ENCODE assay signal across 8 cellular contexts in genomic region chr10:74826142-74827044, GRCh38.
DNase-seq lines count a peak whose midpoint lies in the region; ATAC-seq and TF ChIP-seq lines count a peak whose summit lies in the region.

Gene KAT6B (plus strand): TSS chr10:74826600. CDS start chr10:74842858, 16,258 bp downstream.

- peak; percentile 100 for DNase-seq in GDM1 (lab: John Stamatoyannopoulos, UW)
- DNase-seq in HAP-1 (ENCODE audit: low spot score in 2 of 2) = peak; percentile 99 to 100
- DNase-seq in MM.1S = peak; percentile 100
- peak; percentile 100 for DNase-seq in SIG-M5 (lab: John Stamatoyannopoulos, UW)
- DNase-seq in activated gamma-delta T cell (lab: John Stamatoyannopoulos, UW) = peak; percentile 95
- DNase-seq in fibroblast of the conjunctiva (ENCODE audit: low read depth) = peak; percentile 100
- peak; percentile 100 for DNase-seq in nephron progenitor cell
- DNase-seq in stimulated activated naive CD8-positive, alpha-beta T cell treated with anti-CD3 and anti-CD28 coated beads, Interleukin-15, amount 100 ng/mL, for 72 hours = peak; percentile 100

- in situ Hi-C loops in HAP-1 (cut with MboI; ENCODE audit: low sequenced_read_pairs) = no loop called here

- H3K9ac ChIP-seq in MM.1S (ENCODE audit: low read length) = peak within 1 kb of the TSS; percentile 88

- no peaks in the 10 kb centered on the region for H3K9me2 ChIP-seq in MM.1S (replicated peaks; ENCODE audit: insufficient read depth, low read length)

- peak; percentile 91 for ATAC-seq in stimulated activated naive CD8-positive, alpha-beta T cell treated with anti-CD3 and anti-CD28 coated beads, Interleukin-15, amount 100 ng/mL, for 72 hours

- peaks cover 38% of the 10 kb centered on the region for H3K36me3 Mint-ChIP-seq in nephron progenitor cell (ENCODE audit: low read depth)

- 0 out of 2 replicates have a peak, but pooled peaks cover 3% of the 10 kb centered on the region for H3K36me3 ChIP-seq in HAP-1 (replicated peaks)
- no peaks in the 10 kb centered on the region for H3K36me3 ChIP-seq in MM.1S (replicated peaks; ENCODE audit: insufficient read depth, low read length)

- H3F3A ChIP-seq in MM.1S (ENCODE audit: insufficient read depth, low read length) = 0 out of 2 replicates have a peak, but pooled peaks cover 5% of the 10 kb centered on the region

- H3K9me3 Mint-ChIP-seq in nephron progenitor cell = peaks cover 28% of the 10 kb centered on the region
- H3K9me3 Mint-ChIP-seq in stimulated activated naive CD8-positive, alpha-beta T cell treated with anti-CD3 and anti-CD28 coated beads, Interleukin-15, amount 100 ng/mL, for 72 hours = no peaks in the 10 kb centered on the region

- H3K27ac ChIP-seq in MM.1S (ENCODE audit: low read length) = peak within 1 kb of the TSS; percentile 83

- H3K4me1 ChIP-seq in HAP-1 (peaks cover 14% of the 10 kb centered on the region), MM.1S (ENCODE audit: low read length) (no peaks in the 10 kb centered on the region)

- peaks cover 6% of the 10 kb centered on the region for H3K27me3 Mint-ChIP-seq in nephron progenitor cell (ENCODE audit: low read depth, poor library complexity)
- H3K27me3 Mint-ChIP-seq in stimulated activated naive CD8-positive, alpha-beta T cell treated with anti-CD3 and anti-CD28 coated beads, Interleukin-15, amount 100 ng/mL, for 72 hours = no peaks in the 10 kb centered on the region

- H3K27me3 ChIP-seq in HAP-1 (ENCODE audit: low read depth) = no peaks in the 10 kb centered on the region
- H3K27me3 ChIP-seq in MM.1S (replicated peaks; ENCODE audit: insufficient read depth, low read length) = no peaks in the 10 kb centered on the region

- no peaks in the 10 kb centered on the region for H3K9me3 ChIP-seq in HAP-1
- H3K9me3 ChIP-seq in MM.1S (replicated peaks; ENCODE audit: insufficient read depth, low read length) = no peaks in the 10 kb centered on the region

- peak within 1 kb of the TSS; percentile 69 for H3K4me3 ChIP-seq in HAP-1
- H3K4me3 ChIP-seq in MM.1S (ENCODE audit: low read length) = peak within 1 kb of the TSS; percentile 91

- TF ChIP-seq CTCF in MM.1S (IDR thresholded peaks at IDR 0.05; ENCODE audit: low read length) = peak; percentile 41
- TF ChIP-seq CTCF in nephron progenitor cell (IDR thresholded peaks at IDR 0.05) = peak; percentile 25

- peak within 1 kb of the TSS; percentile 96 for H3K4me3 Mint-ChIP-seq in nephron progenitor cell
- peak within 1 kb of the TSS; percentile 83 to 97 for H3K4me3 Mint-ChIP-seq in stimulated activated naive CD8-positive, alpha-beta T cell treated with anti-CD3 and anti-CD28 coated beads, Interleukin-15, amount 100 ng/mL, for 72 hours

- no peaks in the 10 kb centered on the region for H4K20me1 ChIP-seq in MM.1S (ENCODE audit: insufficient read depth, low read length)

- H3K79me2 ChIP-seq in MM.1S (ENCODE audit: low read length) = peaks cover 38% of the 10 kb centered on the region

- H3K4me1 Mint-ChIP-seq in nephron progenitor cell = peaks cover 48% of the 10 kb centered on the region
- H3K4me1 Mint-ChIP-seq in stimulated activated naive CD8-positive, alpha-beta T cell treated with anti-CD3 and anti-CD28 coated beads, Interleukin-15, amount 100 ng/mL, for 72 hours = peaks cover 45% of the 10 kb centered on the region

- H2AFZ ChIP-seq in MM.1S (ENCODE audit: low read length) = peak within 1 kb of the TSS; percentile 71

- peak within 1 kb of the TSS; percentile 96 for H3K4me2 ChIP-seq in MM.1S (ENCODE audit: low read depth, low read length)

- peak within 1 kb of the TSS; percentile 100 for H3K27ac Mint-ChIP-seq in nephron progenitor cell
- peak within 1 kb of the TSS; percentile 98 for H3K27ac Mint-ChIP-seq in stimulated activated naive CD8-positive, alpha-beta T cell treated with anti-CD3 and anti-CD28 coated beads, Interleukin-15, amount 100 ng/mL, for 72 hours

Comparison
In these comparisons a context has a peak if more than half of its experiments do, and no peak if none do; other contexts are left out.
1. Peak in every context shown above with its lines: DNase-seq, ATAC-seq, H3K4me3 ChIP-seq and H3K27ac ChIP-seq.